Comparison of ENCODE assay signal across 13 cellular contexts in the genomic region with DNA sequence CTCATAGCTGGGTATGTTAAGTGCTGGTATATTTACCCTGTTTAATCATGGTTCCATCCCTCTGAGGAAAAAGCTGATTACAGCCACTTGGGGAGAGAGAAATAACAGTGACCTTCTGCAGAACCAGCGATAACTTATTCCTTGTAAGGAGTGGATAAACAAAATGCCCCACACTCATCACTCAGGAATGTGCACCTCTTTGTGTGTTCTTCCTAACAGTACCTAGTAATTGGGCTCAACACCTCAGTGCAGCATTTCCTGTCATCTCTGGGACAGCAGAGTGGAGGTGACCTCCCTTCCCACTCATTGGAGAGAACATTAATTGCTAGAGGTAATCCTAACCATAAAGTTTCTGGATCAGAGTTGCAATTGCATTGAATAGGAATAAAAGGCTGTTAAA.
A peak's percentile ranks its signal among the peaks of the same experiment; 100 is the strongest.
DNase-seq lines count a peak whose midpoint lies in the region; ATAC-seq, FAIRE-seq and TF ChIP-seq lines count a peak whose summit lies in the region.
"Had no signal": no experiment of that assay in that cellular context is flagged by ENCODE, and none has a peak within 500 bp of the region (broad histone marks: within the 10 kb centered on the region; RNA-seq: fewer than 3 reads in every experiment).

No MANE protein-coding gene starts in this region.

- TF ChIP-seq CTCF in A549 (IDR thresholded peaks at IDR 0.05) (no peak), brain microvascular endothelial cell (IDR thresholded peaks at IDR 0.05; ENCODE audit: low read depth, low read length, missing control alignments) (no peak), keratinocyte (optimal IDR thresholded peaks at IDR 0.05 in 1 of 3, IDR thresholded peaks at IDR 0.05 in 1 of 3, conservative IDR thresholded peaks at IDR 0.05 in 1 of 3; ENCODE audit: extremely low read depth in 1 of 3, insufficient read depth in 2 of 3, low read length in 3 of 3) (no peak), GM20000 (IDR thresholded peaks at IDR 0.05; ENCODE audit: extremely low read depth, missing control alignments) (no peak), kidney (IDR thresholded peaks at IDR 0.05; ENCODE audit: borderline replicate concordance, extremely low read depth, insufficient read depth) (no peak), coronary artery (IDR thresholded peaks at IDR 0.05) (no peak)

- intact Hi-C loops in kidney (cut with DNase I): no loop called here

- TF ChIP-seq EP300 in A549 (IDR thresholded peaks at IDR 0.05): no peak

- no peaks in the 10 kb centered on the region for H3K9me1 ChIP-seq in keratinocyte (ENCODE audit: control insufficient read depth, extremely low read depth, insufficient read depth, low read length)

- no peaks in the 10 kb centered on the region for H3K9me3 ChIP-seq in A549
- no peaks in the 10 kb centered on the region for H3K9me3 ChIP-seq in keratinocyte (ENCODE audit: control insufficient read depth, low read depth, low read length)
- no peaks in the 10 kb centered on the region for H3K9me3 ChIP-seq in kidney (ENCODE audit: control insufficient read depth in 1 of 2, low read length in 2 of 2)
- H3K9me3 ChIP-seq: suprapubic skin had no signal

- H3K9ac ChIP-seq in keratinocyte (ENCODE audit: control insufficient read depth, extremely low read depth, insufficient read depth, low read length) (no peak overlapping the region), kidney (ENCODE audit: low read length in 2 of 2) (no peak overlapping the region)

- CTCF ChIA-PET in A549 (lab: Yijun Ruan, JAX): interaction anchor here (1.0 to 1.6 kb wide), 2 partner anchors 17 to 19 kb away, joined by 3 to 4 read pairs; no protein-coding TSS in a partner anchor

- no peak overlapping the region for H3K4me3 ChIP-seq in A549
- no peak overlapping the region for H3K4me3 ChIP-seq in brain microvascular endothelial cell (ENCODE audit: low read depth, low read length)
- H3K4me3 ChIP-seq in keratinocyte (ENCODE audit: control insufficient read depth in 2 of 3, extremely low read depth in 1 of 3, insufficient read depth in 2 of 3, low read depth in 1 of 3, low read length in 3 of 3): peak overlapping the region in 1 of 3 experiments; percentile 15
- no peak overlapping the region for H3K4me3 ChIP-seq in kidney (ENCODE audit: low read length in 2 of 2)
- no peak overlapping the region for H3K4me3 ChIP-seq in coronary artery
- H3K4me3 ChIP-seq: suprapubic skin had no signal

- H3K27me3 ChIP-seq in brain microvascular endothelial cell (replicated peaks): no peaks in the 10 kb centered on the region
- no peaks in the 10 kb centered on the region for H3K27me3 ChIP-seq in keratinocyte (ENCODE audit: control insufficient read depth, extremely low read depth, insufficient read depth, low read length)
- H3K27me3 ChIP-seq: suprapubic skin had no signal

- in situ Hi-C loops in brain microvascular endothelial cell (cut with HindIII; ENCODE audit: low pct_ligation_motif_present, low sequenced_read_pairs): no loop called here

- FAIRE-seq in A549 (lab: Jason Lieb, UNC) (no peak), HTR-8/SVneo (lab: Jason Lieb, UNC) (no peak), keratinocyte (lab: Jason Lieb, UNC) (peak; percentile 95), kidney (lab: Jason Lieb, UNC) (no peak)

- no peaks in the 10 kb centered on the region for H3K79me2 ChIP-seq in keratinocyte (ENCODE audit: control insufficient read depth, insufficient read depth, low read length)

- POLR2A ChIA-PET in A549 (lab: Yijun Ruan, JAX): no interaction called here

- H3K27ac ChIP-seq in A549 (peak overlapping the region; percentile 47 to 51; a peak in 3 of 6 replicates), brain microvascular endothelial cell (peak overlapping the region; percentile 3), keratinocyte (ENCODE audit: control insufficient read depth, insufficient read depth, low read length) (peak overlapping the region; percentile 50), kidney (ENCODE audit: low read depth in 2 of 2, low read length in 2 of 2) (peak overlapping the region in 1 of 2 donors; percentile 16), coronary artery (no peak overlapping the region)
- H3K27ac ChIP-seq: suprapubic skin had no signal

- H2AFZ ChIP-seq in keratinocyte (ENCODE audit: control insufficient read depth, low read length): no peak overlapping the region

- H4K20me1 ChIP-seq in keratinocyte (ENCODE audit: control insufficient read depth, extremely low read depth, insufficient read depth, low read length): no peaks in the 10 kb centered on the region

- peaks cover 19% of the 10 kb centered on the region for H3K4me1 ChIP-seq in A549
- peaks cover 45% of the 10 kb centered on the region for H3K4me1 ChIP-seq in keratinocyte (ENCODE audit: control insufficient read depth, extremely low read depth, insufficient read depth, low read length)
- H3K4me1 ChIP-seq in kidney (ENCODE audit: control insufficient read depth in 1 of 2, insufficient read depth in 1 of 2, low read depth in 1 of 2, low read length in 2 of 2): peaks cover 0 to 2% of the 10 kb centered on the region in 2 donors
- H3K4me1 ChIP-seq: suprapubic skin had no signal

- WGBS in A549 (ENCODE audit: missing lambda C conversion rate): 8% methylated on average over 1 of the region's 1 CpG

- no peak for TF ChIP-seq POLR2A in A549 (IDR thresholded peaks at IDR 0.05; ENCODE audit: low read length)

- peak in 1 of 2 experiments; percentile 54; a peak in 3 of 6 replicates for ATAC-seq in A549
- ATAC-seq: activated T-cell treated with anti-CD3 and anti-CD28 coated beads, Interleukin-2, amount 50 U/mL, for 72 hours had no signal

- H3K36me3 ChIP-seq in brain microvascular endothelial cell (replicated peaks) (no peaks in the 10 kb centered on the region), keratinocyte (ENCODE audit: control insufficient read depth in 2 of 2, extremely low read depth in 1 of 2, insufficient read depth in 2 of 2, low read length in 2 of 2) (no peaks in the 10 kb centered on the region), kidney (ENCODE audit: control insufficient read depth in 1 of 2, insufficient read depth in 2 of 2, low read length in 2 of 2) (no peaks in the 10 kb centered on the region)
- H3K36me3 ChIP-seq: suprapubic skin had no signal

- dilution Hi-C loops in keratinocyte (cut with MboI; ENCODE audit: extremely low pct_ligation_motif_present, low sequenced_read_pairs): no loop called here

- DNase-seq in A549 (ENCODE audit: low read depth in 1 of 2, low spot score in 1 of 2) (peak in 1 of 2 experiments; percentile 38), HTR-8/SVneo (ENCODE audit: insufficient read length, low spot score) (peak; percentile 32), brain microvascular endothelial cell (peak; percentile 53), keratinocyte (ENCODE audit: low read depth, low spot score) (no peak), dedifferentiated amniotic fluid mesenchymal stem cell (ENCODE audit: extremely low spot score) (no peak), GM20000 (ENCODE audit: low spot score) (no peak), kidney (no peak), coronary artery (ENCODE audit: low spot score) (no peak)
- DNase-seq: activated B cell treated with CpG ODN at 0.5 μM for 24 hours; activated T-cell treated with anti-CD3 and anti-CD28 coated beads, Interleukin-2, amount 50 U/mL, for 72 hours; midbrain; SHP77 treated with DMSO at 0.1 percent for 48 hours had no signal

- TF ChIP-seq RAD21 in A549 (conservative IDR thresholded peaks at IDR 0.05 in 1 of 2, IDR thresholded peaks at IDR 0.05 in 1 of 2): no peak

- H3K4me2 ChIP-seq in A549 (peak overlapping the region; percentile 58), keratinocyte (ENCODE audit: control insufficient read depth, extremely low read depth, insufficient read depth, low read depth, low read length) (peak overlapping the region; percentile 61)

TF ChIP-seq in A549, 52 proteins besides CTCF, POLR2A, EP300 and RAD21:
- TF ChIP-seq HOXA7 (CRISPR knock-in tag; IDR thresholded peaks at IDR 0.05) (no peak), ESRRA (IDR thresholded peaks at IDR 0.05; ENCODE audit: borderline replicate concordance, low read length) (no peak)
- TF ChIP-seq, protein P1, sequence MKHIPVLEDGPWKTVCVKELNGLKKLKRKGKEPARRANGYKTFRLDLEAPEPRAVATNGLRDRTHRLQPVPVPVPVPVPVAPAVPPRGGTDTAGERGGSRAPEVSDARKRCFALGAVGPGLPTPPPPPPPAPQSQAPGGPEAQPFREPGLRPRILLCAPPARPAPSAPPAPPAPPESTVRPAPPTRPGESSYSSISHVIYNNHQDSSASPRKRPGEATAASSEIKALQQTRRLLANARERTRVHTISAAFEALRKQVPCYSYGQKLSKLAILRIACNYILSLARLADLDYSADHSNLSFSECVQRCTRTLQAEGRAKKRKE (CRISPR knock-in tag; IDR thresholded peaks at IDR 0.05; ENCODE audit: low read depth): no peak

Comparison
In these comparisons a context has a peak if more than half of its experiments do, and no peak if none do; other contexts are left out.
1. DNase-seq: peak in HTR-8/SVneo (single experiment) and brain microvascular endothelial cell (single experiment); none in keratinocyte (single experiment), dedifferentiated amniotic fluid mesenchymal stem cell (single experiment), GM20000 (single experiment), kidney (single experiment) and coronary artery (single experiment).
2. H3K27ac ChIP-seq: peak in A549 (2 of 2), brain microvascular endothelial cell (single experiment) and keratinocyte (single experiment); none in coronary artery (0 of 2).